Comparison of ENCODE assay signal across 11 cellular contexts in the genomic region with DNA sequence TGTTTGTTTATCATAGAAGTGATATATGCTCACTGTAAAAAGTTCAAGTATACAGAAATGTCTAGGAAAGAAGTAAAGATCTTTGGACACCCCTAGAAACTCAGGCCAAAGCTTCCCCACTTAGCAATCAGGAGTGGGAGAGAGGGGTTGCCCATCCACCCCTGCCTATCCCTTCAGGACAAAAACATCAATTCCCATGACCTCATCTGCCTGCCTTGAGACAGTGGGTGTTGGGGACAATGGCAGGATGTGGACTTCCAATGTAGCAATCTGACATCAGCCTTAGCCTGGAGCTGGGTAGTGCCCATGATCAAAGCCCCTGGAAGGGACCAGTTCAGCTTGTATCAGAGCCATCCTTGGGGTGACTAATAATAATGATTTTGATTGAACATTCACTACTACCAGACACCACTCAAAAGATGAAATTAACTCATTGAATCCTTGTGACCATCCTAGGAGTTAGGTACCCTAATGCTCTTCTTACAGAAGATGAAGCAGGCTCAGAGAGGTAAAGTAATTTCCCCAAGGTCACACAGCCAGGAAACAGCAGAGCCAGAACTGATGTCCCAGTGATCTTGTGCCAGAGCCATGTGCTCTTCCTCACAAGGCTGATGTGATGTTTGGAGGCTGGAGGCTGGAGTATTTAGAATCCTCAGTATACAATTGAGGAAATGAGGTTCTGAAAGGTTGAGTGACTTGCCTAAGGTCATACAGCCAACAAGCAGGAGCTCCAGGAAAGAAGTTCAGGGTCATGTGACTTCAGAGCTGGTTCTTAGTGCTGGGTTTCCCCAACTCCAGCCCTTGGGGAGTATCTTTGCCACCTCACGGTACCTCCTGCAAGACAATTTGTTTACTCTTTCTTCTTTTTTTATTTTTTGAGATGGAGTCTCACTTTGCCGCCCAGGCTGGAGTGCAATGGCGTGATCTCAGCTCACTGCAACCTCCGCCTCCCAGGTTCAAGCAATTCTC. TPM values are rescaled to one million over a fixed set of nuclear protein-coding genes. Genes with fewer than 3 reads are reported as not detected.
DNase-seq lines count a peak whose midpoint lies in the region; ATAC-seq and TF ChIP-seq lines count a peak whose summit lies in the region.
"Had no signal": no experiment of that assay in that cellular context is flagged by ENCODE, and none has a peak within 500 bp of the region (broad histone marks: within the 10 kb centered on the region; RNA-seq: fewer than 3 reads in every experiment).

No MANE protein-coding gene starts in this region.

- H3K9me3 Mint-ChIP-seq in central memory CD8-positive, alpha-beta T cell: no peaks in the 10 kb centered on the region

- no peak overlapping the region for H3K9ac ChIP-seq in HUES48 (ENCODE audit: low read depth, low read length)
- H3K9ac ChIP-seq: KMS-11 had no signal

- no peak for TF ChIP-seq POLR2A in thyroid gland (IDR thresholded peaks at IDR 0.05)

- no peak for ATAC-seq in central memory CD8-positive, alpha-beta T cell (replicated peaks; ENCODE audit: extremely low read depth, poor library complexity, severe bottlenecking)
- no peak for ATAC-seq in lower lobe of right lung
- no peak for ATAC-seq in HG02884 (IDR thresholded peaks at IDR 0.05; ENCODE audit: unreplicated experiment)
- no peak for ATAC-seq in HG03520 (IDR thresholded peaks at IDR 0.05; ENCODE audit: unreplicated experiment)
- ATAC-seq in GM18870 (IDR thresholded peaks at IDR 0.05; ENCODE audit: unreplicated experiment): no peak

- H3K4me3 ChIP-seq in HUES48 (ENCODE audit: low read depth, low read length) (no peak overlapping the region), lower lobe of right lung (no peak overlapping the region), thyroid gland (replicated peaks in 1 of 3) (no peak overlapping the region)

- H3K27ac Mint-ChIP-seq in central memory CD8-positive, alpha-beta T cell (ENCODE audit: low read depth): peak overlapping the region; percentile 33

- no peak for DNase-seq in central memory CD8-positive, alpha-beta T cell (ENCODE audit: low spot score in 2 of 2)
- DNase-seq in lower lobe of right lung: no peak
- no peak for DNase-seq in thyroid gland
- DNase-seq: activated T-cell treated with anti-CD3 and anti-CD28 coated beads for 4 hours, cerebellar nuclear complex, T-helper 2 cell had no signal

- no peaks in the 10 kb centered on the region for H3K27me3 Mint-ChIP-seq in central memory CD8-positive, alpha-beta T cell

- H3K9me3 ChIP-seq in HUES48 (ENCODE audit: control insufficient read depth, insufficient read depth, low read length) (no peaks in the 10 kb centered on the region), lower lobe of right lung (no peaks in the 10 kb centered on the region), thyroid gland (no peaks in the 10 kb centered on the region)

- no peaks in the 10 kb centered on the region for H3K36me3 Mint-ChIP-seq in central memory CD8-positive, alpha-beta T cell (ENCODE audit: insufficient read depth)

- H3K27me3 ChIP-seq in HUES48 (ENCODE audit: control insufficient read depth, insufficient read depth, low read length): no peaks in the 10 kb centered on the region
- H3K27me3 ChIP-seq in lower lobe of right lung (ENCODE audit: low read depth): no peaks in the 10 kb centered on the region
- H3K27me3 ChIP-seq in thyroid gland: no peaks in the 10 kb centered on the region

- 93 to 94% methylated on average over 4 of the region's 4 CpGs for WGBS in thyroid gland, 2 donors

- no peak overlapping the region for H3K4me3 Mint-ChIP-seq in central memory CD8-positive, alpha-beta T cell

- H3K4me1 Mint-ChIP-seq in central memory CD8-positive, alpha-beta T cell: peaks cover 18% of the 10 kb centered on the region

- intact Hi-C loops in lower lobe of right lung (cut with DNase I) (no loop called here), thyroid gland (cut with DNase I) (no loop called here)

- H3K36me3 ChIP-seq in HUES48 (ENCODE audit: control insufficient read depth, insufficient read depth, low read length): no peaks in the 10 kb centered on the region
- H3K36me3 ChIP-seq in lower lobe of right lung: no peaks in the 10 kb centered on the region
- no peaks in the 10 kb centered on the region for H3K36me3 ChIP-seq in thyroid gland

- H3K27ac ChIP-seq in HUES48 (ENCODE audit: low read depth, low read length) (peak overlapping the region; percentile 88), lower lobe of right lung (peak overlapping the region; percentile 82), thyroid gland (peak overlapping the region in 2 of 3 donors; percentile 65 to 71)
- H3K27ac ChIP-seq: KMS-11 had no signal

- peaks cover 17% of the 10 kb centered on the region for H3K4me1 ChIP-seq in HUES48 (ENCODE audit: control insufficient read depth, insufficient read depth, low read length)
- peaks cover 72% of the 10 kb centered on the region for H3K4me1 ChIP-seq in lower lobe of right lung
- H3K4me1 ChIP-seq in thyroid gland: peaks cover 0 to 24% of the 10 kb centered on the region in 2 donors

- TF ChIP-seq CTCF in lower lobe of right lung (IDR thresholded peaks at IDR 0.05): no peak
- no peak for TF ChIP-seq CTCF in thyroid gland (IDR thresholded peaks at IDR 0.05)

RNA-seq across cellular contexts. Expression of a gene that starts 18.3 kb away (rescaled TPM):
- 60.7 TPM for total RNA-seq in lower lobe of right lung
- 10 to 100 TPM; 34.2 to 47.0 (median 39.7) TPM for total RNA-seq in thyroid gland

RNA-seq across cellular contexts. Expression of a gene that starts 35.9 kb away (rescaled TPM):
- total RNA-seq in lower lobe of right lung (11.8 TPM), thyroid gland (10 to 100 TPM in 1 of 4 donors, 1 to 10 TPM in 3; 2.8 to 17.2 (median 8.6) TPM)
